ENCODE assay signal across 9 cellular contexts in the genomic region with DNA sequence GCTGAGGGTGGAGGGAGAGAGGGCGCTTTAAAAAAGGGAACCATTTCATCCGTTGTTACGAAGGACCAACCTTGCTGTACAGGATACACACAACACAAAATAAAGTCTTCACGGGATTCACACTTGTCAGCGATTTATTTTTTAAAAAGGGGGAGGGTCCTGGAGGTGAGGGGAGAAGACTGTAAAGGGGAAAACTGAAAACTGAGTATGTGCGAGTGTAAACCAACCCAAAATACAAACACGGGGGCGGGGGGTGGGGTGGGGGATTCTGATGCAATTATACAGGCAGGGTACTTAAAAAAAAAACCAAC. TPM values are rescaled to one million over a fixed set of nuclear protein-coding genes. Genes with fewer than 3 reads are reported as not detected.
DNase-seq lines count a peak whose midpoint lies in the region; ATAC-seq and TF ChIP-seq lines count a peak whose summit lies in the region.
"Had no signal": no experiment of that assay in that cellular context is flagged by ENCODE, and none has a peak within 500 bp of the region (broad histone marks: within the 10 kb centered on the region; RNA-seq: fewer than 3 reads in every experiment).

No MANE protein-coding gene starts in this region.

- peaks cover 20% of the 10 kb centered on the region for H3K4me1 ChIP-seq in Loucy (ENCODE audit: insufficient read depth, low read length, poor library complexity, severe bottlenecking)

- ATAC-seq in natural killer cell treated with Interleukin-12 subunit alpha and Interleukin-12 subunit beta and Interleukin-15 and Interleukin-18, amount 100 ng/mL, for 72 hours, result peak; percentile 2 to 18

- TF ChIP-seq CTCF in Loucy (conservative IDR thresholded peaks at IDR 0.05; ENCODE audit: low read length), result no peak
- TF ChIP-seq CTCF in dorsolateral prefrontal cortex (IDR thresholded peaks at IDR 0.05 in 54 of 56, conservative IDR thresholded peaks at IDR 0.05 in 2 of 56; ENCODE audit: low read depth in 1 of 56, partially characterized antibody in 56 of 56), result no peak

- intact Hi-C loops in dorsolateral prefrontal cortex (cut with DNase I), result loop anchor here in 1 of 2 donors (2.0 kb wide), 1 partner anchor 42 kb away; a partner anchor contains a TSS
- intact Hi-C loops in posterior vena cava (cut with DNase I), result loop anchor here in 1 of 2 donors (2.0 kb wide), 1 partner anchor 42 kb away; a partner anchor contains a TSS

- peaks cover 18% of the 10 kb centered on the region for H3K36me3 Mint-ChIP-seq in natural killer cell treated with Interleukin-12 subunit alpha and Interleukin-12 subunit beta and Interleukin-15 and Interleukin-18, amount 100 ng/mL, for 72 hours

- H3K4me3 Mint-ChIP-seq in natural killer cell treated with Interleukin-12 subunit alpha and Interleukin-12 subunit beta and Interleukin-15 and Interleukin-18, amount 100 ng/mL, for 72 hours, result peak overlapping the region; percentile 94

- H3K27ac ChIP-seq in dorsolateral prefrontal cortex, result peak overlapping the region in 58 of 59 donors; percentile 53 to 98 (median 89)

- H3K27ac Mint-ChIP-seq in natural killer cell treated with Interleukin-12 subunit alpha and Interleukin-12 subunit beta and Interleukin-15 and Interleukin-18, amount 100 ng/mL, for 72 hours, result peak overlapping the region; percentile 95 to 98

- no peaks in the 10 kb centered on the region for H3K9me2 ChIP-seq in Loucy (replicated peaks; ENCODE audit: low read depth, low read length)

- H3K79me2 ChIP-seq in Loucy (ENCODE audit: insufficient read depth, low read length), result 0 out of 2 replicates have a peak, but pooled peaks cover 11% of the 10 kb centered on the region

- H3K36me3 ChIP-seq in Loucy (ENCODE audit: insufficient read depth, low read length), result peaks cover 26% of the 10 kb centered on the region; the same call in 1 of the 2 replicates

- no peaks in the 10 kb centered on the region for H4K20me1 ChIP-seq in Loucy (ENCODE audit: insufficient read depth, low read length, poor library complexity, severe bottlenecking)

- H3K27me3 ChIP-seq in Loucy (ENCODE audit: insufficient read depth, low read length, poor library complexity, severe bottlenecking) (no peaks in the 10 kb centered on the region), dorsolateral prefrontal cortex (no peaks in the 10 kb centered on the region)

- DNase-seq in SKM-1 treated with dmso at 0.1 percent for 144 hours (lab: John Stamatoyannopoulos, UW; ENCODE audit: unreplicated experiment), result peak; percentile 42
- DNase-seq in SKM-1 (lab: John Stamatoyannopoulos, UW; ENCODE audit: unreplicated experiment), result no peak
- no peak for DNase-seq in dorsolateral prefrontal cortex
- DNase-seq in natural killer cell treated with Interleukin-12 subunit alpha and Interleukin-12 subunit beta and Interleukin-15 and Interleukin-18, amount 100 ng/mL, for 72 hours (ENCODE audit: low spot score), result no peak
- no peak for DNase-seq in hypothalamus (lab: John Stamatoyannopoulos, UW)
- DNase-seq in posterior vena cava (ENCODE audit: low spot score), result no peak
- DNase-seq in T1000 (lab: John Stamatoyannopoulos, UW), result no peak

- H3K9me3 Mint-ChIP-seq in natural killer cell treated with Interleukin-12 subunit alpha and Interleukin-12 subunit beta and Interleukin-15 and Interleukin-18, amount 100 ng/mL, for 72 hours, result no peaks in the 10 kb centered on the region

- no peaks in the 10 kb centered on the region for H3K9me3 ChIP-seq in Loucy (ENCODE audit: insufficient read depth, low read depth, low read length)

- H3K4me3 ChIP-seq in Loucy (ENCODE audit: low read length, poor library complexity, severe bottlenecking), result peak overlapping the region; percentile 91
- peak overlapping the region; percentile 60 to 99 (median 90) for H3K4me3 ChIP-seq in dorsolateral prefrontal cortex

- H3K4me2 ChIP-seq in Loucy (ENCODE audit: low read depth, low read length, poor library complexity, severe bottlenecking), result peak overlapping the region; percentile 89

- H3K4me1 Mint-ChIP-seq in natural killer cell treated with Interleukin-12 subunit alpha and Interleukin-12 subunit beta and Interleukin-15 and Interleukin-18, amount 100 ng/mL, for 72 hours (ENCODE audit: low read depth in 2 of 2), result peaks cover 35 to 37% of the 10 kb centered on the region in 2 donors

- H2AFZ ChIP-seq in Loucy (ENCODE audit: low read length), result peak overlapping the region; percentile 64; the same call in 1 of the 2 replicates

- H3K27me3 Mint-ChIP-seq in natural killer cell treated with Interleukin-12 subunit alpha and Interleukin-12 subunit beta and Interleukin-15 and Interleukin-18, amount 100 ng/mL, for 72 hours, result no peaks in the 10 kb centered on the region

- peaks cover 10% of the 10 kb centered on the region for H3F3A ChIP-seq in Loucy (ENCODE audit: low read depth)

- peak overlapping the region; percentile 88 for H3K9ac ChIP-seq in Loucy (ENCODE audit: low read depth, low read length, poor library complexity, severe bottlenecking)

RNA-seq across cellular contexts. Expression of a gene that starts 0.5 kb away (rescaled TPM):
- total RNA-seq in dorsolateral prefrontal cortex (10 to 100 TPM; 26.4 to 67.1 (median 46.4) TPM), posterior vena cava (10 to 100 TPM; 52.2 to 57.3 TPM)
- total RNA-seq in natural killer cell treated with Interleukin-12 subunit alpha and Interleukin-12 subunit beta and Interleukin-15 and Interleukin-18, amount 100 ng/mL, for 72 hours, result 10 to 100 TPM; 63.4 to 70.3 TPM

RNA-seq across cellular contexts. Expression of a gene that starts 19.9 kb away (rescaled TPM):
- 100 to 1,000 TPM in 112 of 120 experiments, 10 to 100 TPM in 8; 34.2 to 277 (median 160) TPM for total RNA-seq in dorsolateral prefrontal cortex
- total RNA-seq in natural killer cell treated with Interleukin-12 subunit alpha and Interleukin-12 subunit beta and Interleukin-15 and Interleukin-18, amount 100 ng/mL, for 72 hours, result 1 to 10 TPM in 1 of 2 donors, under 1 TPM in 1; 0.48 to 1.1 TPM
- total RNA-seq in posterior vena cava, result not detected

RNA-seq across cellular contexts. Expression of a gene that starts 41.0 kb away (rescaled TPM):
- total RNA-seq in dorsolateral prefrontal cortex (under 1 TPM in 6 of 120 experiments, not detected in 114; 0.43 to 0.67 (median 0.55) TPM), posterior vena cava (not detected)
- total RNA-seq in natural killer cell treated with Interleukin-12 subunit alpha and Interleukin-12 subunit beta and Interleukin-15 and Interleukin-18, amount 100 ng/mL, for 72 hours, result not detected
- total RNA-seq: Daoy had no signal

RNA-seq across cellular contexts. Expression of a gene that starts 41.5 kb away (rescaled TPM):
- total RNA-seq in dorsolateral prefrontal cortex, result 100 to 1,000 TPM in 86 of 120 experiments, 10 to 100 TPM in 34; 76.9 to 147 (median 107) TPM
- 100 to 1,000 TPM; 120 to 199 TPM for total RNA-seq in natural killer cell treated with Interleukin-12 subunit alpha and Interleukin-12 subunit beta and Interleukin-15 and Interleukin-18, amount 100 ng/mL, for 72 hours
- 10 to 100 TPM; 59.5 to 63.3 TPM for total RNA-seq in posterior vena cava

RNA-seq across cellular contexts. Expression of a gene that starts 47.5 kb away (rescaled TPM):
- total RNA-seq in dorsolateral prefrontal cortex, result 10 to 100 TPM in 117 of 120 experiments, 1 to 10 TPM in 3; 4.9 to 30.8 (median 18.4) TPM
- under 1 TPM in 1 of 2 donors, not detected in 1; 0.50 TPM for total RNA-seq in natural killer cell treated with Interleukin-12 subunit alpha and Interleukin-12 subunit beta and Interleukin-15 and Interleukin-18, amount 100 ng/mL, for 72 hours
- total RNA-seq in posterior vena cava, result 1 to 10 TPM in 1 of 2 donors, under 1 TPM in 1; 0.33 to 4.0 TPM

Comparison
In these comparisons a context has a peak if more than half of its experiments do, and no peak if none do; other contexts are left out.
1. RNA of a gene that starts 19.9 kb away (total RNA-seq): 34.2 to 277 TPM in dorsolateral prefrontal cortex; 0.48 to 1.1 TPM in natural killer cell treated with Interleukin-12 subunit alpha and Interleukin-12 subunit beta and Interleukin-15 and Interleukin-18, amount 100 ng/mL, for 72 hours and not detected in posterior vena cava; every median in the first group is over 10 times any median in the second.